Comparison of ENCODE assay signal across 1 cellular context in the genomic region with DNA sequence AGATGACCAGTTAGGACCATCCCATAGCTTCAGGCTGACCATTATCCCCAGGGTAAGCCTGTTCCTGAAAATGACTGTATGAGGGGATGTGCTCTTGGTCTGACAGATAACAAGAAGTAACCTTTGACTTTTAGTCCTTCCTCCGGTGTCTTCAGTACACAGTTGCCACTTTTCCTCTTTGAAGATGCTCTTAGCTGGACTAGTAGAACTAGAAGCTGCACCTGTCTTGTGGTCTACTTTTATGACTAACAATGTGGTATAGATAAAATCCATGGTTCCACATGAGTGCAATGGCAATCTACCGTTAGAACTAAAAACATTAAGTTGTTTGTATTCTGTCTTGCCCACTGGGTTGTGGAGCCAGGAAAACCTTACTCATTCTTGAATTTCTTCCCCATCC.
TF ChIP-seq lines count a peak whose summit lies in the region.

No MANE protein-coding gene starts in this region.

TF ChIP-seq in GM12878, 131 proteins besides CTCF, POLR2A, EP300 and RAD21 (continued from another document):
- no peak for TF ChIP-seq BCL3 (IDR thresholded peaks at IDR 0.05; ENCODE audit: borderline replicate concordance, insufficient read depth, low read depth, low read length, poor library complexity, severe bottlenecking)
- TF ChIP-seq CUX1 (IDR thresholded peaks at IDR 0.05; ENCODE audit: insufficient replicate concordance, low read depth, low read length): no peak
- peak; percentile 93 for TF ChIP-seq NR2F1 (conservative IDR thresholded peaks at IDR 0.05)
- no peak for TF ChIP-seq POLR2AphosphoS2 (IDR thresholded peaks at IDR 0.05; ENCODE audit: low read depth, low read length)
- TF ChIP-seq STAT1 (conservative IDR thresholded peaks at IDR 0.05): no peak
- TF ChIP-seq EED (IDR thresholded peaks at IDR 0.05; ENCODE audit: low read depth): peak; percentile 82
- no peak for TF ChIP-seq CHD4 (IDR thresholded peaks at IDR 0.05)
- no peak for TF ChIP-seq SRF (IDR thresholded peaks at IDR 0.05; ENCODE audit: low read depth in 2 of 2, low read length in 2 of 2)
- TF ChIP-seq RFX5 (IDR thresholded peaks at IDR 0.05; ENCODE audit: low read depth, low read length): no peak
- TF ChIP-seq, protein P1, sequence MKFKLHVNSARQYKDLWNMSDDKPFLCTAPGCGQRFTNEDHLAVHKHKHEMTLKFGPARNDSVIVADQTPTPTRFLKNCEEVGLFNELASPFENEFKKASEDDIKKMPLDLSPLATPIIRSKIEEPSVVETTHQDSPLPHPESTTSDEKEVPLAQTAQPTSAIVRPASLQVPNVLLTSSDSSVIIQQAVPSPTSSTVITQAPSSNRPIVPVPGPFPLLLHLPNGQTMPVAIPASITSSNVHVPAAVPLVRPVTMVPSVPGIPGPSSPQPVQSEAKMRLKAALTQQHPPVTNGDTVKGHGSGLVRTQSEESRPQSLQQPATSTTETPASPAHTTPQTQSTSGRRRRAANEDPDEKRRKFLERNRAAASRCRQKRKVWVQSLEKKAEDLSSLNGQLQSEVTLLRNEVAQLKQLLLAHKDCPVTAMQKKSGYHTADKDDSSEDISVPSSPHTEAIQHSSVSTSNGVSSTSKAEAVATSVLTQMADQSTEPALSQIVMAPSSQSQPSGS (IDR thresholded peaks at IDR 0.05; ENCODE audit: low read length): peak; percentile 55; the same call in 1 of the 2 replicates
- TF ChIP-seq TCF3 (IDR thresholded peaks at IDR 0.05; ENCODE audit: borderline replicate concordance, insufficient read depth, low read depth, low read length): peak; percentile 56; the same call in 1 of the 2 replicates
- TF ChIP-seq MEF2B (IDR thresholded peaks at IDR 0.05; ENCODE audit: partially characterized antibody, poor library complexity, severe bottlenecking): no peak
- no peak for TF ChIP-seq HDGF (IDR thresholded peaks at IDR 0.05)
- no peak for TF ChIP-seq HDAC2 (IDR thresholded peaks at IDR 0.05)
- no peak for TF ChIP-seq ZNF217 (IDR thresholded peaks at IDR 0.05)
- no peak for TF ChIP-seq FOS (IDR thresholded peaks at IDR 0.05; ENCODE audit: borderline replicate concordance, extremely low read depth, insufficient read length)
- peak in 1 of 2 experiments; percentile 84; a peak in 2 of 4 replicates for TF ChIP-seq ETV6 (conservative IDR thresholded peaks at IDR 0.05 in 1 of 2, IDR thresholded peaks at IDR 0.05 in 1 of 2; ENCODE audit: borderline replicate concordance in 1 of 2, low read depth in 1 of 2)
- no peak for TF ChIP-seq RCOR1 (conservative IDR thresholded peaks at IDR 0.05; ENCODE audit: low read depth, low read length)
- no peak for TF ChIP-seq TBL1XR1 (IDR thresholded peaks at IDR 0.05; ENCODE audit: low read depth, low read length)
- TF ChIP-seq ZBED1 (IDR thresholded peaks at IDR 0.05; ENCODE audit: borderline replicate concordance): peak; percentile 78; the same call in 1 of the 2 replicates
- TF ChIP-seq YBX1 (IDR thresholded peaks at IDR 0.05): no peak
- TF ChIP-seq MTA3 (IDR thresholded peaks at IDR 0.05; ENCODE audit: borderline replicate concordance, low read length): peak; percentile 73; the same call in 1 of the 2 replicates
- TF ChIP-seq EGR1 (IDR thresholded peaks at IDR 0.05; ENCODE audit: borderline replicate concordance in 1 of 2, low read depth in 2 of 2, low read length in 2 of 2): no peak
- TF ChIP-seq, protein P2, sequence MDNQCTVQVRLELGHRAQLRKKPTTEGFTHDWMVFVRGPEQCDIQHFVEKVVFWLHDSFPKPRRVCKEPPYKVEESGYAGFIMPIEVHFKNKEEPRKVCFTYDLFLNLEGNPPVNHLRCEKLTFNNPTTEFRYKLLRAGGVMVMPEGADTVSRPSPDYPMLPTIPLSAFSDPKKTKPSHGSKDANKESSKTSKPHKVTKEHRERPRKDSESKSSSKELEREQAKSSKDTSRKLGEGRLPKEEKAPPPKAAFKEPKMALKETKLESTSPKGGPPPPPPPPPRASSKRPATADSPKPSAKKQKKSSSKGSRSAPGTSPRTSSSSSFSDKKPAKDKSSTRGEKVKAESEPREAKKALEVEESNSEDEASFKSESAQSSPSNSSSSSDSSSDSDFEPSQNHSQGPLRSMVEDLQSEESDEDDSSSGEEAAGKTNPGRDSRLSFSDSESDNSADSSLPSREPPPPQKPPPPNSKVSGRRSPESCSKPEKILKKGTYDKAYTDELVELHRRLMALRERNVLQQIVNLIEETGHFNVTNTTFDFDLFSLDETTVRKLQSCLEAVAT (IDR thresholded peaks at IDR 0.05): no peak
- TF ChIP-seq BRCA1 (IDR thresholded peaks at IDR 0.05; ENCODE audit: low read depth, low read length): no peak
- TF ChIP-seq HCFC1 (IDR thresholded peaks at IDR 0.05; ENCODE audit: low read length): no peak
- 0 out of 2 replicates have a peak, but pooled peaks have one; percentile 21 for TF ChIP-seq NR2C1 (IDR thresholded peaks at IDR 0.05)
- 0 out of 2 replicates have a peak, but pooled peaks have one; percentile 24 for TF ChIP-seq MEF2A (IDR thresholded peaks at IDR 0.05; ENCODE audit: insufficient read depth, low read depth, low read length)
- TF ChIP-seq RUNX3 (IDR thresholded peaks at IDR 0.05; ENCODE audit: low read length): peak; percentile 96
TF ChIP-seq in GM12878: peak in this region for 25.
